ENCODE assay signal across 28 cellular contexts in genomic region chrX:15644560-15644872, GRCh38. TPM values are rescaled to one million over a fixed set of nuclear protein-coding genes. Genes with fewer than 3 reads are reported as not detected.
"Had no signal": no experiment of that assay in that cellular context is flagged by ENCODE, and none has a peak within 500 bp of the region (broad histone marks: within the 10 kb centered on the region; RNA-seq: fewer than 3 reads in every experiment).

No MANE protein-coding gene starts in this region.

- H3K4me3 Mint-ChIP-seq: mesothelial cell of epicardium; naive B cell; nephron; neural crest cell; stimulated activated effector memory CD8-positive, alpha-beta T cell treated with anti-CD3 and anti-CD28 coated beads, Interleukin-12 subunit alpha, Interleukin-12 subunit beta, amount 100 ng/mL, for 72 hours had no signal

- H3K4me3 ChIP-seq: left ventricle myocardium inferior, lung, pancreas, prostate gland, sigmoid colon, spleen, suprapubic skin, thoracic aorta, tibial artery, upper lobe of right lung had no signal

- H3K9me3 ChIP-seq: left ventricle myocardium inferior, pancreas, prostate gland, sigmoid colon, spleen, suprapubic skin, thoracic aorta, tibial artery, upper lobe of right lung had no signal

- H3K36me3 ChIP-seq: left ventricle myocardium inferior, pancreas, prostate gland, sigmoid colon, spleen, suprapubic skin, thoracic aorta, tibial artery, upper lobe of right lung had no signal

- H3K27me3 ChIP-seq: sigmoid colon, suprapubic skin, tibial artery, upper lobe of right lung had no signal

- H3K27ac ChIP-seq: left ventricle myocardium inferior, pancreas, prostate gland, sigmoid colon, spleen, suprapubic skin, thoracic aorta, tibial artery, upper lobe of right lung had no signal

- H3K4me1 Mint-ChIP-seq: naive B cell, nephron had no signal

- DNase-seq: islet precursor cell; left ventricle myocardium inferior; naive B cell; nucleus accumbens; pancreas; posterior cingulate gyrus; retina; right cardiac atrium; sigmoid colon; small intestine; spleen; stimulated activated CD4-positive, alpha-beta T cell treated with anti-CD3 and anti-CD28 coated beads, Interleukin-4, amount 100 ng/mL, for 24 hours; tibial artery; trophoblast cell; upper lobe of right lung had no signal

- H3K36me3 Mint-ChIP-seq: mesothelial cell of epicardium; naive B cell; stimulated activated effector memory CD8-positive, alpha-beta T cell treated with anti-CD3 and anti-CD28 coated beads, Interleukin-12 subunit alpha, Interleukin-12 subunit beta, amount 100 ng/mL, for 72 hours had no signal

- H3K27ac Mint-ChIP-seq: mesothelial cell of epicardium; naive B cell; nephron; stimulated activated effector memory CD8-positive, alpha-beta T cell treated with anti-CD3 and anti-CD28 coated beads, Interleukin-12 subunit alpha, Interleukin-12 subunit beta, amount 100 ng/mL, for 72 hours; stimulated activated naive CD8-positive, alpha-beta T cell treated with anti-CD3 and anti-CD28 coated beads, Interleukin-15, Interleukin-2, amounts not matched to agents 100 ng/mL and 50 ng/mL, for 24 hours had no signal

- H3K9me3 Mint-ChIP-seq: mesothelial cell of epicardium; nephron; neural crest cell; stimulated activated effector memory CD8-positive, alpha-beta T cell treated with anti-CD3 and anti-CD28 coated beads, Interleukin-12 subunit alpha, Interleukin-12 subunit beta, amount 100 ng/mL, for 72 hours; stimulated activated naive CD8-positive, alpha-beta T cell treated with anti-CD3 and anti-CD28 coated beads, Interleukin-15, Interleukin-2, amounts not matched to agents 100 ng/mL and 50 ng/mL, for 24 hours had no signal

- H3K4me1 ChIP-seq: left ventricle myocardium inferior, pancreas, prostate gland, sigmoid colon, spleen, suprapubic skin, tibial artery, upper lobe of right lung had no signal

- FAIRE-seq: pancreas, small intestine, urothelium cell line had no signal

- ATAC-seq: pancreas; right cardiac atrium; stimulated activated effector memory CD8-positive, alpha-beta T cell treated with anti-CD3 and anti-CD28 coated beads, Interleukin-12 subunit alpha, Interleukin-12 subunit beta, amount 100 ng/mL, for 72 hours; upper lobe of right lung had no signal

- H3K27me3 Mint-ChIP-seq: stimulated activated naive CD8-positive, alpha-beta T cell treated with anti-CD3 and anti-CD28 coated beads, Interleukin-15, Interleukin-2, amounts not matched to agents 100 ng/mL and 50 ng/mL, for 24 hours had no signal

RNA-seq across cellular contexts. Expression of gene ACE2, which starts 43.8 kb away (rescaled TPM):
- total RNA-seq: kidney epithelial cell, mononuclear cell, neural crest cell, osteoblast, spleen had no signal
